Comparison of ENCODE assay signal across 12 cellular contexts in the genomic region with DNA sequence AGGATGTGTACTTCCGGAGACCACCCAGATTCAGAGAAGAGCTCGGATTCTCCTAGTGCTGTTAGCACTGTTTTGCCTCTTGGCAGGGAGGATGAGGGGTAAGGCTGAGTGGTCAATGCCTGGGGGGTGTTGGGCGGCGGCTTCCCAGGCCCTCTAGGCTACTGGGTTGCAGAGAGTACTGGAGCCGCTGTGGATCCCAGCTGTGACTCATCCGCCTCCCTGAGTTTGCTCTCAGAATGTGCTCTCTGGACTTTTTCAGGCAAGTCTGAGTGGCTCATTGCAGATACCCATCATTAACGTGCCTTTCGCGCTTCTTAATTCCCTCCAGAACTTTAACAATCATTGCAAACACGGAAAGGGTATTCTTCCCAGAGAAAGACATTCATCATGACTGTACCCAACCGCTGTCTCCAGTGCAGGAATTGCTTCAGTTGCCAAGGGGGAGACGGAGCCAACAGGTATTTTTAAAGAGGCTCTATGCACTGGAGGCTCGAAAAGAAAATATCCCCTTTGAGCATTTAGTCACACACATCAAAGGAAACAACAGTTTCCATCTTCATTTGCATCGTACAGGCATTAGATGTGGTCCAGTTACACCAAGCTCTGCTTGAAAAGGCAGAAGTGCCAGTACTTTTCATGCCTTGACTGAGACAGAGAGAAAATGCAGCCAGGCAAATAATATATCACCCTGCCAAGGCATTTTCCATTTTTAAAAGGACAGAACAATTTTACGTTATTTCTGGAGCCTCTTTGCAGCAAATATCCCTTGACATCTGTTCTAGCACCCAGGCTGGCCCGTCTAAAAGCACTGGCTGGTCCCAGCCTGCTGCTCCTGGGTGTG. TPM values are rescaled to one million over a fixed set of nuclear protein-coding genes. Genes with fewer than 3 reads are reported as not detected.
DNase-seq lines count a peak whose midpoint lies in the region; ATAC-seq and TF ChIP-seq lines count a peak whose summit lies in the region.
"Had no signal": no experiment of that assay in that cellular context is flagged by ENCODE, and none has a peak within 500 bp of the region (broad histone marks: within the 10 kb centered on the region; RNA-seq: fewer than 3 reads in every experiment).

No MANE protein-coding gene starts in this region.

- H3K9me3 Mint-ChIP-seq in memory B cell: no peaks in the 10 kb centered on the region

- H4K91ac ChIP-seq in IMR-90 (ENCODE audit: insufficient read depth, low read depth, low read length): no peak overlapping the region

- no peak overlapping the region for H3K14ac ChIP-seq in IMR-90 (replicated peaks; ENCODE audit: low read depth, low read length)

- H4K20me1 ChIP-seq in IMR-90 (ENCODE audit: insufficient read depth, low read length): no peaks in the 10 kb centered on the region
- H4K20me1 ChIP-seq: BLaER1 treated with 17β-estradiol and CSF1 and Interleukin-3, amounts not matched to agents 10 nM and 100 nM had no signal

- TF ChIP-seq POLR2A in IMR-90 (IDR thresholded peaks at IDR 0.05; ENCODE audit: low read depth, low read length): no peak

- WGBS in IMR-90 (ENCODE audit: extremely low coverage in 2 of 2, insufficient read length in 1 of 2), 2 experiments: 53% methylated on average over 7 of the region's 16 CpGs; no CpG with 5 or more reads in 1 of the 2 experiments

- no peaks in the 10 kb centered on the region; the same call in 1 of the 2 replicates for H3K9me3 ChIP-seq in IMR-90 (ENCODE audit: control insufficient read depth, insufficient read depth, low read length)

- no peak overlapping the region for H2BK15ac ChIP-seq in IMR-90 (ENCODE audit: low read depth, low read length)

- H3K9ac ChIP-seq in IMR-90 (ENCODE audit: low read depth, low read length): no peak overlapping the region
- H3K9ac ChIP-seq: BLaER1 treated with 17β-estradiol and CSF1 and Interleukin-3, amounts not matched to agents 10 nM and 100 nM had no signal

- H3K9me1 ChIP-seq in IMR-90 (ENCODE audit: insufficient read depth, low read length): no peaks in the 10 kb centered on the region

- H3K4me2 ChIP-seq in IMR-90 (ENCODE audit: low read depth, low read length): no peak overlapping the region

- no peak overlapping the region for H4K8ac ChIP-seq in IMR-90 (ENCODE audit: low read depth in 2 of 2, low read length in 2 of 2)

- peaks cover 31% of the 10 kb centered on the region for H3K4me1 Mint-ChIP-seq in memory B cell

- peak overlapping the region; percentile 72 for H3K27ac Mint-ChIP-seq in memory B cell

- dilution Hi-C loops in IMR-90 (cut with HindIII; ENCODE audit: low sequenced_read_pairs, unreplicated experiment): no loop called here

- BruUV-seq in IMR-90 (replicated peaks; lab: Mats Ljungman, UMichigan): no TSS peak

- H3K36me3 Mint-ChIP-seq in memory B cell: no peaks in the 10 kb centered on the region

- DNase-seq in AG08395 (ENCODE audit: low spot score) (peak; percentile 80), IMR-90 (peak; percentile 50), brain microvascular endothelial cell (peak; percentile 38), memory B cell (ENCODE audit: low spot score in 2 of 2) (peak in 1 of 2 donors; percentile 28), caudate nucleus (lab: John Stamatoyannopoulos, UW) (no peak), NCI-H345 treated with DMSO at 0.1 percent for 48 hours (lab: John Stamatoyannopoulos, UW; ENCODE audit: unreplicated experiment) (no peak)
- DNase-seq in activated CD4-positive, CD25-positive, alpha-beta regulatory T cell (lab: John Stamatoyannopoulos, UW): no peak
- DNase-seq: activated naive CD4-positive, alpha-beta T cell treated with Interleukin-2 at 50 U/mL for 16 hours; NCI-H69; stimulated activated CD4-positive, alpha-beta T cell treated with anti-CD3 and anti-CD28 coated beads, Interleukin-4, amount 100 ng/mL, for 24 hours had no signal

- H3K4me3 ChIP-seq in IMR-90 (ENCODE audit: insufficient read depth, low read depth, low read length) (no peak overlapping the region), brain microvascular endothelial cell (ENCODE audit: low read depth, low read length) (no peak overlapping the region)
- H3K4me3 ChIP-seq: BLaER1 treated with 17β-estradiol and CSF1 and Interleukin-3, amounts not matched to agents 10 nM and 100 nM had no signal

- H3K27ac ChIP-seq in IMR-90 (ENCODE audit: insufficient read depth, low read length) (no peak overlapping the region), brain microvascular endothelial cell (no peak overlapping the region), caudate nucleus (ENCODE audit: low read depth, low read length) (no peak overlapping the region)
- H3K27ac ChIP-seq: BLaER1 treated with 17β-estradiol and CSF1 and Interleukin-3, amounts not matched to agents 10 nM and 100 nM had no signal

- ATAC-seq in IMR-90 (ENCODE audit: low read depth): peak; percentile 97
- ATAC-seq in memory B cell (ENCODE audit: low read depth): peak; percentile 97
- ATAC-seq in GM18867 (IDR thresholded peaks at IDR 0.05; ENCODE audit: unreplicated experiment): no peak

- no peak overlapping the region for H3K23ac ChIP-seq in IMR-90 (ENCODE audit: low read depth, low read length)

- CTCF ChIA-PET in IMR-90 (lab: Yijun Ruan, JAX): no interaction called here

- H3K27me3 ChIP-seq in IMR-90 (ENCODE audit: control insufficient read depth, insufficient read depth, low read length): peaks cover 9% of the 10 kb centered on the region
- H3K27me3 ChIP-seq in brain microvascular endothelial cell (replicated peaks): no peaks in the 10 kb centered on the region
- H3K27me3 ChIP-seq: BLaER1 treated with 17β-estradiol and CSF1 and Interleukin-3, amounts not matched to agents 10 nM and 100 nM had no signal

- peak overlapping the region; percentile 25 for H2AFZ ChIP-seq in IMR-90 (replicated peaks; ENCODE audit: low read length, poor library complexity)

- no peaks in the 10 kb centered on the region for H3K79me1 ChIP-seq in IMR-90 (ENCODE audit: low read depth in 1 of 2, low read length in 2 of 2)

- H3K18ac ChIP-seq in IMR-90 (ENCODE audit: low read depth, low read length): no peak overlapping the region

- no peak for TF ChIP-seq RAD21 in IMR-90 (IDR thresholded peaks at IDR 0.05; ENCODE audit: low read length)

- H2BK120ac ChIP-seq in IMR-90 (ENCODE audit: low read depth, low read length): no peak overlapping the region

- H3K27me3 Mint-ChIP-seq in memory B cell: no peaks in the 10 kb centered on the region

- H2AK9ac ChIP-seq in IMR-90 (replicated peaks; ENCODE audit: low read depth, low read length, poor library complexity): no peak overlapping the region

- no peak overlapping the region for H2AK5ac ChIP-seq in IMR-90 (ENCODE audit: low read depth, low read length)

- H3K36me3 ChIP-seq in IMR-90 (ENCODE audit: control insufficient read depth, insufficient read depth, low read length) (no peaks in the 10 kb centered on the region), brain microvascular endothelial cell (replicated peaks) (no peaks in the 10 kb centered on the region)
- H3K36me3 ChIP-seq: BLaER1 treated with 17β-estradiol and CSF1 and Interleukin-3, amounts not matched to agents 10 nM and 100 nM had no signal

- intact Hi-C loops in IMR-90 (cut with micrococcal nuclease): no loop called here

- H3K4me1 ChIP-seq in IMR-90 (ENCODE audit: control insufficient read depth, insufficient read depth, low read length): no peaks in the 10 kb centered on the region

- H2BK20ac ChIP-seq in IMR-90 (ENCODE audit: low read depth, low read length): no peak overlapping the region

- H3K4me3 Mint-ChIP-seq in memory B cell: peak overlapping the region; percentile 71

- H3K56ac ChIP-seq in IMR-90 (ENCODE audit: extremely low read depth, insufficient read depth, low read length): no peak overlapping the region

- no peak overlapping the region for H3K4ac ChIP-seq in IMR-90 (ENCODE audit: low read depth, low read length)

- no peak overlapping the region for H4K5ac ChIP-seq in IMR-90 (ENCODE audit: low read depth, low read length)

- TF ChIP-seq CTCF in IMR-90 (conservative IDR thresholded peaks at IDR 0.05; ENCODE audit: low read depth, low read length): no peak
- TF ChIP-seq CTCF in brain microvascular endothelial cell (IDR thresholded peaks at IDR 0.05; ENCODE audit: low read depth, low read length, missing control alignments): no peak

- H2BK5ac ChIP-seq in IMR-90 (ENCODE audit: low read depth, low read length, poor library complexity, severe bottlenecking): no peak overlapping the region

- in situ Hi-C loops in IMR-90 (cut with MboI; ENCODE audit: low sequenced_read_pairs) (no loop called here), brain microvascular endothelial cell (cut with HindIII; ENCODE audit: low pct_ligation_motif_present, low sequenced_read_pairs) (no loop called here)

- POLR2A ChIA-PET in IMR-90 (lab: Charles Lee; ENCODE audit: unreplicated experiment): no interaction called here

TF ChIP-seq in IMR-90, 13 proteins besides CTCF, POLR2A, EP300 and RAD21 (continues in another document):
- TF ChIP-seq CHD1 (IDR thresholded peaks at IDR 0.05; ENCODE audit: low read depth, low read length): no peak
- TF ChIP-seq RFX5 (IDR thresholded peaks at IDR 0.05; ENCODE audit: low read depth, low read length): no peak
- no peak for TF ChIP-seq RCOR1 (IDR thresholded peaks at IDR 0.05; ENCODE audit: insufficient replicate concordance, low read length)
- TF ChIP-seq, protein P1, sequence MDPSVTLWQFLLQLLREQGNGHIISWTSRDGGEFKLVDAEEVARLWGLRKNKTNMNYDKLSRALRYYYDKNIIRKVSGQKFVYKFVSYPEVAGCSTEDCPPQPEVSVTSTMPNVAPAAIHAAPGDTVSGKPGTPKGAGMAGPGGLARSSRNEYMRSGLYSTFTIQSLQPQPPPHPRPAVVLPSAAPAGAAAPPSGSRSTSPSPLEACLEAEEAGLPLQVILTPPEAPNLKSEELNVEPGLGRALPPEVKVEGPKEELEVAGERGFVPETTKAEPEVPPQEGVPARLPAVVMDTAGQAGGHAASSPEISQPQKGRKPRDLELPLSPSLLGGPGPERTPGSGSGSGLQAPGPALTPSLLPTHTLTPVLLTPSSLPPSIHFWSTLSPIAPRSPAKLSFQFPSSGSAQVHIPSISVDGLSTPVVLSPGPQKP (IDR thresholded peaks at IDR 0.05; ENCODE audit: borderline replicate concordance, low read depth, low read length): no peak
- TF ChIP-seq SMC3 (IDR thresholded peaks at IDR 0.05; ENCODE audit: low read depth, low read length): no peak
- TF ChIP-seq, protein P2, sequence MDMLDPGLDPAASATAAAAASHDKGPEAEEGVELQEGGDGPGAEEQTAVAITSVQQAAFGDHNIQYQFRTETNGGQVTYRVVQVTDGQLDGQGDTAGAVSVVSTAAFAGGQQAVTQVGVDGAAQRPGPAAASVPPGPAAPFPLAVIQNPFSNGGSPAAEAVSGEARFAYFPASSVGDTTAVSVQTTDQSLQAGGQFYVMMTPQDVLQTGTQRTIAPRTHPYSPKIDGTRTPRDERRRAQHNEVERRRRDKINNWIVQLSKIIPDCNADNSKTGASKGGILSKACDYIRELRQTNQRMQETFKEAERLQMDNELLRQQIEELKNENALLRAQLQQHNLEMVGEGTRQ (IDR thresholded peaks at IDR 0.05; ENCODE audit: low read depth, low read length): no peak
- no peak for TF ChIP-seq CEBPB (IDR thresholded peaks at IDR 0.05; ENCODE audit: low read depth, low read length)
- TF ChIP-seq FOS (IDR thresholded peaks at IDR 0.05; ENCODE audit: low read depth, low read length): no peak

RNA-seq across cellular contexts. Expression of a gene that starts 14.3 kb away (rescaled TPM):
- 35.5 and 65.3 TPM in 2 replicates for total RNA-seq in IMR-90 (2012; rRNA removed)
- 52.0 and 74.3 TPM in 2 replicates for polyA plus RNA-seq in IMR-90 (2012; rRNA removed)
- polyA plus RNA-seq in IMR-90 (2012; cell fraction: cytosol; rRNA removed): 41.7 and 81.6 TPM in 2 replicates
- 8.2 and 38.2 TPM in 2 replicates for polyA plus RNA-seq in IMR-90 (2012; cell fraction: nucleus; rRNA removed; ENCODE audit: low replicate concordance)

Comparison
In these comparisons a context has a peak if more than half of its experiments do, and no peak if none do; other contexts are left out.
1. DNase-seq: peak in AG08395 (single experiment), IMR-90 (single experiment) and brain microvascular endothelial cell (single experiment); none in caudate nucleus (0 of 61), activated CD4-positive, CD25-positive, alpha-beta regulatory T cell (0 of 4) and NCI-H345 treated with DMSO at 0.1 percent for 48 hours (single experiment).